In the genomic region with DNA sequence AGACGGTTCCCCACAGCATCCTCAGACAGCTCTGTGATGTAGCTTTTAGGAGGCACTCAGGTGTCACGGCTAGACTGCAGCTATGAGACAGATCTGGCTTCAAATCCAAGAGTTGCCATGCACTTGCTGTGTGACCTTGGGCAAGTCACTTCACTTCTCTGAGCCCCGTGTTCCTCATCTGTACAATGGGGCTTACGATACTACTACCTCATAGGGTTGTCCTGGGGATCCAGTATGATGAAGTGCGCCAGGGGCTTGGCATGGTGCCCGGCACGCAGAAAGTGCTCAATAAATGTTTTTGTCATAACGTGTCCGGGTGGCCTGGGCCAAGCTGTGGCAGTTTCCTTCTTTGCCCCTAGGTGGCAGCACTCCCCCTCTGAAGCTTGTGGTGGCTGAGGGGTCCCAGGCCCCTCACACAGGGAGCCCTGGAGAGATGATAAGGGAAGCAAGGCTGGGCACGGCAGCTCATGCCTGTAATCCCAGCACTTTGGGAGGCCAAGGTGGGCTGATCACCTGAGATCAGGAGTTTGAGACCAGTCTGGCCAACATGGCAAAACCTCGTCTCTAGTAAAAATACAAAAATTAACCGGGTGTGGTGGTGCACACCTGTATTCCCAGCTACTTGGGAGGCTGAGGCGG, we compare ENCODE assay signal across 1 cellular context.
TF ChIP-seq lines count a peak whose summit lies in the region.

No MANE protein-coding gene starts in this region.

TF ChIP-seq in K562, 482 proteins besides CTCF, POLR2A, EP300 and RAD21 (continued from another document):
- TF ChIP-seq, protein P1, sequence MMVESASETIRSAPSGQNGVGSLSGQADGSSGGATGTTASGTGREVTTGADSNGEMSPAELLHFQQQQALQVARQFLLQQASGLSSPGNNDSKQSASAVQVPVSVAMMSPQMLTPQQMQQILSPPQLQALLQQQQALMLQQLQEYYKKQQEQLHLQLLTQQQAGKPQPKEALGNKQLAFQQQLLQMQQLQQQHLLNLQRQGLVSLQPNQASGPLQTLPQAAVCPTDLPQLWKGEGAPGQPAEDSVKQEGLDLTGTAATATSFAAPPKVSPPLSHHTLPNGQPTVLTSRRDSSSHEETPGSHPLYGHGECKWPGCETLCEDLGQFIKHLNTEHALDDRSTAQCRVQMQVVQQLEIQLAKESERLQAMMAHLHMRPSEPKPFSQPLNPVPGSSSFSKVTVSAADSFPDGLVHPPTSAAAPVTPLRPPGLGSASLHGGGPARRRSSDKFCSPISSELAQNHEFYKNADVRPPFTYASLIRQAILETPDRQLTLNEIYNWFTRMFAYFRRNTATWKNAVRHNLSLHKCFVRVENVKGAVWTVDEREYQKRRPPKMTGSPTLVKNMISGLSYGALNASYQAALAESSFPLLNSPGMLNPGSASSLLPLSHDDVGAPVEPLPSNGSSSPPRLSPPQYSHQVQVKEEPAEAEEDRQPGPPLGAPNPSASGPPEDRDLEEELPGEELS (CRISPR knock-in tag; IDR thresholded peaks at IDR 0.05; ENCODE audit: borderline replicate concordance): no peak
- TF ChIP-seq PCBP2 (IDR thresholded peaks at IDR 0.05; ENCODE audit: low read depth, low read length, poor library complexity, severe bottlenecking) (no peak), PHF20 (IDR thresholded peaks at IDR 0.05; ENCODE audit: partially characterized antibody) (peak; percentile 50), GABPA (tag; conservative IDR thresholded peaks at IDR 0.05; ENCODE audit: low read depth) (no peak)
- TF ChIP-seq, protein P2, sequence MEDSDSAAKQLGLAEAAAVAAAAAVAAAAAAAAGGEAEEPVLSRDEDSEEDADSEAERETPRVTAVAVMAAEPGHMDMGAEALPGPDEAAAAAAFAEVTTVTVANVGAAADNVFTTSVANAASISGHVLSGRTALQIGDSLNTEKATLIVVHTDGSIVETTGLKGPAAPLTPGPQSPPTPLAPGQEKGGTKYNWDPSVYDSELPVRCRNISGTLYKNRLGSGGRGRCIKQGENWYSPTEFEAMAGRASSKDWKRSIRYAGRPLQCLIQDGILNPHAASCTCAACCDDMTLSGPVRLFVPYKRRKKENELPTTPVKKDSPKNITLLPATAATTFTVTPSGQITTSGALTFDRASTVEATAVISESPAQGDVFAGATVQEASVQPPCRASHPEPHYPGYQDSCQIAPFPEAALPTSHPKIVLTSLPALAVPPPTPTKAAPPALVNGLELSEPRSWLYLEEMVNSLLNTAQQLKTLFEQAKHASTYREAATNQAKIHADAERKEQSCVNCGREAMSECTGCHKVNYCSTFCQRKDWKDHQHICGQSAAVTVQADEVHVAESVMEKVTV (CRISPR knock-in tag; IDR thresholded peaks at IDR 0.05): 0 out of 2 replicates have a peak, but pooled peaks have one; percentile 19
- TF ChIP-seq, protein P3, sequence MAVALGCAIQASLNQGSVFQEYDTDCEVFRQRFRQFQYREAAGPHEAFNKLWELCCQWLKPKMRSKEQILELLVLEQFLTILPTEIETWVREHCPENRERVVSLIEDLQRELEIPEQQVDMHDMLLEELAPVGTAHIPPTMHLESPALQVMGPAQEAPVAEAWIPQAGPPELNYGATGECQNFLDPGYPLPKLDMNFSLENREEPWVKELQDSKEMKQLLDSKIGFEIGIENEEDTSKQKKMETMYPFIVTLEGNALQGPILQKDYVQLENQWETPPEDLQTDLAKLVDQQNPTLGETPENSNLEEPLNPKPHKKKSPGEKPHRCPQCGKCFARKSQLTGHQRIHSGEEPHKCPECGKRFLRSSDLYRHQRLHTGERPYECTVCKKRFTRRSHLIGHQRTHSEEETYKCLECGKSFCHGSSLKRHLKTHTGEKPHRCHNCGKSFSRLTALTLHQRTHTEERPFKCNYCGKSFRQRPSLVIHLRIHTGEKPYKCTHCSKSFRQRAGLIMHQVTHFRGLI (CRISPR knock-in tag; IDR thresholded peaks at IDR 0.05): no peak
